ENCODE assay signal across 28 cellular contexts in genomic region chr1:233565313-233565712, GRCh38.
"Had no signal": no experiment of that assay in that cellular context is flagged by ENCODE, and none has a peak within 500 bp of the region (broad histone marks: within the 10 kb centered on the region; RNA-seq: fewer than 3 reads in every experiment).

No MANE protein-coding gene starts in this region.

- H3K4me3 ChIP-seq: colonic mucosa, coronary artery, dorsolateral prefrontal cortex, esophagus muscularis mucosa, esophagus squamous epithelium, gastrocnemius medialis, gastroesophageal sphincter, heart left ventricle, heart right ventricle, hepatocyte had no signal

- H3K4me2 ChIP-seq: hepatocyte had no signal

- H3K27ac ChIP-seq: colonic mucosa, coronary artery, epithelial cell of prostate, esophagus muscularis mucosa, esophagus squamous epithelium, foreskin keratinocyte, gastrocnemius medialis, gastroesophageal sphincter, heart left ventricle, heart right ventricle, hepatocyte had no signal

- H3K4me1 ChIP-seq: colonic mucosa, esophagus muscularis mucosa, esophagus squamous epithelium, foreskin keratinocyte, gastrocnemius medialis, gastroesophageal sphincter, heart left ventricle, heart right ventricle had no signal

- ATAC-seq: effector memory CD8-positive, alpha-beta T cell; esophagus mucosa; foreskin keratinocyte; gastrocnemius medialis; gastroesophageal sphincter; heart left ventricle; heart right ventricle had no signal

- H3K79me2 ChIP-seq: hepatocyte had no signal

- H2AFZ ChIP-seq: hepatocyte had no signal

- H3K36me3 ChIP-seq: colonic mucosa, esophagus muscularis mucosa, esophagus squamous epithelium, gastrocnemius medialis, gastroesophageal sphincter, heart left ventricle, heart right ventricle had no signal

- H3K9me3 ChIP-seq: colonic mucosa had no signal

- H3K27me3 ChIP-seq: colonic mucosa, esophagus muscularis mucosa, esophagus squamous epithelium, gastrocnemius medialis, gastroesophageal sphincter, heart left ventricle, heart right ventricle, hepatocyte had no signal

- DNase-seq: colonic mucosa; cortex of kidney; dermis blood vessel endothelial cell; dorsolateral prefrontal cortex; effector CD4-positive, alpha-beta T cell; effector CD8-positive, alpha-beta T cell; effector memory CD8-positive, alpha-beta T cell; endodermal cell; erythroblast; esophagus squamous epithelium; foreskin fibroblast; foreskin keratinocyte; foreskin melanocyte; gastrocnemius medialis; glutamatergic neuron; head of caudate nucleus; heart left ventricle; heart right ventricle had no signal

- FAIRE-seq: colon, endometrium, endothelial cell of umbilical vein, frontal cortex had no signal
